Comparison of ENCODE assay signal across 15 cellular contexts in genomic region chr9:108586451-108586850, GRCh38.
"Had no signal": no experiment of that assay in that cellular context is flagged by ENCODE, and none has a peak within 500 bp of the region (broad histone marks: within the 10 kb centered on the region; RNA-seq: fewer than 3 reads in every experiment).

No MANE protein-coding gene starts in this region.

- DNase-seq: activated B cell treated with CpG ODN at 0.5 μM for 24 hours; activated CD4-positive, alpha-beta T cell treated with anti-CD3 and anti-CD28 coated beads, Interleukin-2, amount 50 U/mL, for 1 hour; activated naive CD4-positive, alpha-beta T cell treated with anti-CD3 and anti-CD28 coated beads, Interleukin-2, amount 50 U/mL, for 16 hours; activated T-cell treated with anti-CD3 and anti-CD28 coated beads, Interleukin-2, amount 50 U/mL, for 1 hour; adrenal gland; cerebellar nuclear complex; dermis blood vessel endothelial cell; esophagus squamous epithelium; heart left ventricle; left lung; stimulated activated CD4-positive, alpha-beta T cell treated with anti-CD3 and anti-CD28 coated beads, Interleukin-12 subunit alpha, Interleukin-12 subunit beta, amount 100 ng/mL, for 4 hours; stimulated activated naive CD4-positive, alpha-beta T cell; T-helper 17 cell had no signal

- H3K4me3 ChIP-seq: adrenal gland, esophagus squamous epithelium, heart left ventricle, left lung, prostate gland had no signal

- H3K36me3 ChIP-seq: adrenal gland, esophagus squamous epithelium, heart left ventricle, left lung, prostate gland had no signal

- H3K9me3 ChIP-seq: adrenal gland, esophagus squamous epithelium, heart left ventricle, left lung, prostate gland had no signal

- H3K4me1 ChIP-seq: adrenal gland, heart left ventricle, prostate gland had no signal

- H3K27ac ChIP-seq: adrenal gland, esophagus squamous epithelium, heart left ventricle, left lung, prostate gland had no signal

- H3K27me3 ChIP-seq: esophagus squamous epithelium had no signal

- ATAC-seq: heart left ventricle, left lung, sciatic nerve, T-helper 17 cell had no signal
